8 cellular contexts compared by ENCODE assay signal in the genomic region with DNA sequence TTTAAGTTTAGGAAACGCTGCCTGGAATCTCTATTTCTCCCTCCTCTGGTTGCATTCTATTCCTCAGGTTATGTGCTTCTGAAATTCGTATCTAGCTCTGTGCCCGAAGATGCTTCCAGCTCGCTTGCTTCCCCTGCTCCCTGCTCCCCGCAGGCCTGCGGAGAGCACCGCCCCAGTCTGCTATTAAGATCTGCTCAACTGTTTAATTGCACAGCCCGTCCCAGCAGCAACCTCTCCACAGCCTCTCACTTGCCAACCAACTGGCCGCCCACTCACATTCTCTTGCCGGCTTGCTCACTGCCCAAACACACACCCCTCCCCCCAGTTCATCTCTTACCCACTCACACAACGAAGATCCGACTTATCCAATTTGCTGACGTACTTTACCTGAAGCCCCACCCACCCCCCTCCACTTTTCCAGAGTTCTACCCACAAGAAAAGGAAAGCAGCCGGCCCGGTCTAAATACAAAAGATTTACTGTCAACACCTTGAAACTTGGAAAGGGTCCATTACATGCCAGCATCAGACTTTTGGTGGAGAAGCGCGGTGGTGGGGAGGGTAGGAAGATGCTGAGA.
DNase-seq lines count a peak whose midpoint lies in the region; ATAC-seq, FAIRE-seq and TF ChIP-seq lines count a peak whose summit lies in the region.

No MANE protein-coding gene starts in this region.

- no peaks in the 10 kb centered on the region; the same call in 1 of the 2 replicates for H3K79me1 ChIP-seq in H1 (ENCODE audit: low read depth, low read length)

- no peaks in the 10 kb centered on the region for H3K23me2 ChIP-seq in H1 (ENCODE audit: low read depth, low read length)

- no peak for TF ChIP-seq RAD21 in H1 (IDR thresholded peaks at IDR 0.05 in 1 of 2, conservative IDR thresholded peaks at IDR 0.05 in 1 of 2; ENCODE audit: low read depth in 2 of 2, low read length in 2 of 2)

- H3K4me3 ChIP-seq in H1 (ENCODE audit: extremely low read depth in 1 of 4, insufficient read depth in 2 of 4, low read depth in 3 of 4, low read length in 4 of 4): no peak overlapping the region

- H3K9ac ChIP-seq in H1 (replicated peaks in 1 of 4; ENCODE audit: extremely low read depth in 1 of 4, low read depth in 3 of 4, low read length in 3 of 4): no peak overlapping the region; a peak in 2 of 7 replicates

- TF ChIP-seq CTCF in H1 (IDR thresholded peaks at IDR 0.05; ENCODE audit: control extremely low read depth in 1 of 3, insufficient read depth in 1 of 3, low read depth in 1 of 3, low read length in 3 of 3): no peak

- H3K36me3 ChIP-seq in H1 (ENCODE audit: control insufficient read depth in 2 of 4, insufficient read depth in 4 of 4, low read length in 3 of 4): no peaks in the 10 kb centered on the region

- H3K23ac ChIP-seq in H1 (ENCODE audit: insufficient read length): no peak overlapping the region

- H2BK120ac ChIP-seq in H1 (replicated peaks; ENCODE audit: low read depth, low read length): no peak overlapping the region

- H2BK20ac ChIP-seq in H1 (ENCODE audit: low read length): no peak overlapping the region

- H2BK15ac ChIP-seq in H1 (ENCODE audit: low read length): no peak overlapping the region

- no peak for FAIRE-seq in H1 (lab: Jason Lieb, UNC)

- no peak for ATAC-seq in HG02973 (IDR thresholded peaks at IDR 0.05; ENCODE audit: unreplicated experiment)
- no peak for ATAC-seq in GM18519 (IDR thresholded peaks at IDR 0.05; ENCODE audit: low FRiP score, unreplicated experiment)
- no peak for ATAC-seq in HG02852 (IDR thresholded peaks at IDR 0.05; ENCODE audit: unreplicated experiment)

- WGBS in H1 (ENCODE audit: extremely low coverage in 1 of 2, insufficient coverage in 1 of 2, insufficient read length in 1 of 2, insufficient replicate concordance in 2 of 2, low coverage in 1 of 2, low lambda C conversion rate in 2 of 2, missing lambda C conversion rate in 1 of 2), 2 experiments: 74% methylated on average over 17 of the region's 17 CpGs; no CpG with 5 or more reads in 1 of the 2 experiments

- no peaks in the 10 kb centered on the region for H3K27me3 ChIP-seq in H1 (replicated peaks in 1 of 4; ENCODE audit: control insufficient read depth in 3 of 4, extremely low read depth in 1 of 4, insufficient read depth in 3 of 4, low read length in 3 of 4)

- H3K4me1 ChIP-seq in H1 (replicated peaks in 1 of 4; ENCODE audit: control insufficient read depth in 3 of 4, insufficient read depth in 4 of 4, low read length in 3 of 4): peaks cover 5 to 17% (median 11%) of the 10 kb centered on the region in 4 experiments

- no peak overlapping the region for H4K91ac ChIP-seq in H1 (replicated peaks; ENCODE audit: insufficient read length, low read length)

- H2BK12ac ChIP-seq in H1 (ENCODE audit: low read depth, low read length): no peak overlapping the region

- no peaks in the 10 kb centered on the region for H3K79me2 ChIP-seq in H1 (ENCODE audit: control insufficient read depth in 1 of 2, insufficient read depth in 2 of 2, low read length in 2 of 2)

- H4K8ac ChIP-seq in H1 (ENCODE audit: extremely low read depth, insufficient read depth, low read length): no peak overlapping the region

- H3K14ac ChIP-seq in H1 (ENCODE audit: insufficient read length): no peak overlapping the region

- no peak overlapping the region for H2AFZ ChIP-seq in H1 (ENCODE audit: low read length)

- POLR2A ChIA-PET in H1 (lab: Charles Lee; ENCODE audit: partially characterized antibody): no interaction called here

- no peak for TF ChIP-seq EP300 in H1 (IDR thresholded peaks at IDR 0.05; ENCODE audit: borderline replicate concordance in 1 of 2, low read depth in 2 of 2, low read length in 2 of 2)

- peak; percentile 79 for DNase-seq in DMS 273 treated with DMSO at 0.1 percent for 48 hours (lab: John Stamatoyannopoulos, UW)
- DNase-seq in RKO (ENCODE audit: low spot score): peak; percentile 96
- no peak for DNase-seq in H1 (ENCODE audit: low read depth in 1 of 2, low spot score in 2 of 2)
- peak; percentile 96 for DNase-seq in myocyte (ENCODE audit: low read depth)
- DNase-seq in SKM-1 (lab: John Stamatoyannopoulos, UW; ENCODE audit: unreplicated experiment): no peak

- no peak overlapping the region for H3K56ac ChIP-seq in H1 (replicated peaks; ENCODE audit: insufficient read length, low read depth, low read length)

- no peak overlapping the region for H2AK5ac ChIP-seq in H1 (ENCODE audit: low read depth, low read length)

- no peak overlapping the region for H3K18ac ChIP-seq in H1 (ENCODE audit: extremely low read depth, low read length)

- no peak for TF ChIP-seq POLR2A in H1 (IDR thresholded peaks at IDR 0.05; ENCODE audit: control extremely low read depth in 1 of 2, low read depth in 2 of 2, low read length in 2 of 2)

- no peak overlapping the region for H4K5ac ChIP-seq in H1 (ENCODE audit: insufficient read length, low read depth, low read length)

- CTCF ChIA-PET in H1 (lab: Charles Lee; ENCODE audit: partially characterized antibody): interaction anchor here (1.8 kb wide), 1 partner anchor 106 kb away, joined by 4 read pairs; no protein-coding TSS in a partner anchor

- H3K27ac ChIP-seq in H1 (ENCODE audit: low read depth, low read length): no peak overlapping the region

- H3K9me3 ChIP-seq in H1 (ENCODE audit: insufficient read depth in 2 of 2, low read depth in 1 of 2, low read length in 1 of 2): no peaks in the 10 kb centered on the region

- no peak overlapping the region for H3K4ac ChIP-seq in H1 (replicated peaks; ENCODE audit: insufficient read length, low read depth, low read length)

- no peaks in the 10 kb centered on the region for H4K20me1 ChIP-seq in H1 (replicated peaks in 1 of 2; ENCODE audit: control insufficient read depth in 1 of 2, insufficient read depth in 2 of 2, low read length in 2 of 2)

- no peak overlapping the region for H3K4me2 ChIP-seq in H1 (ENCODE audit: insufficient read depth in 1 of 2, low read depth in 2 of 2, low read length in 2 of 2)

- no peak overlapping the region for H2BK5ac ChIP-seq in H1 (ENCODE audit: low read depth, low read length)

TF ChIP-seq in H1, 55 proteins besides CTCF, POLR2A, EP300 and RAD21:
- TF ChIP-seq MAFK (IDR thresholded peaks at IDR 0.05; ENCODE audit: low read depth, low read length) (no peak), EGR1 (IDR thresholded peaks at IDR 0.05; ENCODE audit: borderline replicate concordance, low read depth, low read length) (0 out of 2 replicates have a peak, but pooled peaks have one; percentile 33)
TF ChIP-seq in H1: peak in this region for 1.

Comparison
In these comparisons a context has a peak if more than half of its experiments do, and no peak if none do; other contexts are left out.
1. DNase-seq: peak in DMS 273 treated with DMSO at 0.1 percent for 48 hours (single experiment), RKO (single experiment) and myocyte (single experiment); none in H1 (0 of 2) and SKM-1 (single experiment).